8 cellular contexts compared by ENCODE assay signal in the genomic region with DNA sequence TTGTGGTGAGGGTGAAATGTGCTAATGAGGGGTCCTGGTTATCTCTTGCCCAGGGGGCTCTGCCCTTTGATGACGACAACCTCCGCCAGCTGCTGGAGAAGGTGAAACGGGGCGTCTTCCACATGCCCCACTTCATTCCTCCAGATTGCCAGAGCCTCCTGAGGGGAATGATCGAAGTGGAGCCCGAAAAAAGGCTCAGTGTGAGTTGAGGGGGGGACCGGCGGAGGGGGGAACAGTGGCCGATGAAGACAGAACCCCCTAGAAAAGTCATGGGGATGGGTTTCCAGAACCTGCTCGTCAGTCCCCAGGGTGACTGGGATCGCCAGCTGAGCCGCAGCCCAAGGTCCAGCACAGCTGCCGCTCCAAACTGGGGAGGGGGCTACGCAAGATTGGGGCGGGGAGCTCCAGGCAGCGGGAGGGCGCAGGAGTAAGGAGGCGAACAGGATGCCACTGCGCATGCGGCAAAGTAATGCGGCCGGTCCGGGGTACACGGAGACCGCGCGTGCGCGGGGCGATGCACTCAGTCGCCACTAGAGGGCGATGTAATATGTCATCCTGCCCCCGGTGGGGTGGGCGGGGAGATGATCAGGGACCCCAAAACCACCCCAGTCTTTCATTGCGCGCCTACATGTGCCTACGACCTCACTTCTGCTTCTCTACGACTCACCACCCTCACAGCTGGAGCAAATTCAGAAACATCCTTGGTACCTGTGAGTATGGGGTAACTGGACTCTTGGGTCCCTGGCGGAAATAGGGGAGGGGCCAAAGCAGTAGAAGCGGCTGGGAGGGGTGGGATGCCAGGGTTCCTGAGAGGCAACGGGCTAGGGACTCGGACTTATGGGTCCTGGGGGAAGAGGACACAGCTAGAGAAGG. TPM values are rescaled to one million over a fixed set of nuclear protein-coding genes. Genes with fewer than 3 reads are reported as not detected.
DNase-seq lines count a peak whose midpoint lies in the region; ATAC-seq and TF ChIP-seq lines count a peak whose summit lies in the region.

No MANE protein-coding gene starts in this region.

- intact Hi-C loops in mucosa of descending colon (cut with DNase I, micrococcal nuclease), result loop anchor here in 1 of 2 donors (10.0 kb wide), 1 partner anchor 83 kb away; a partner anchor contains a TSS

- H3K4me3 ChIP-seq in endocrine pancreas (ENCODE audit: control insufficient read depth, insufficient read depth, low read length) (no peak overlapping the region), mucosa of descending colon (no peak overlapping the region)

- H3K27ac Mint-ChIP-seq in activated CD8-positive, alpha-beta memory T cell treated with anti-CD3 and anti-CD28 coated beads, Interleukin-2, amount 10 ng/mL, durations not matched to agents 7 days and 5 days, result peak overlapping the region; percentile 94

- H3K4me3 Mint-ChIP-seq in activated CD8-positive, alpha-beta memory T cell treated with anti-CD3 and anti-CD28 coated beads, Interleukin-2, amount 10 ng/mL, durations not matched to agents 7 days and 5 days, result peak overlapping the region; percentile 78

- peak overlapping the region; percentile 19 for H3K9ac ChIP-seq in endocrine pancreas (ENCODE audit: control insufficient read depth, insufficient read depth, low read length)

- DNase-seq in 8988T (peak; percentile 98), NOMO-1 (lab: John Stamatoyannopoulos, UW; ENCODE audit: unreplicated experiment in 2 of 2) (peak; percentile 70 to 75), mucosa of descending colon (peak; percentile 91 to 94 (median 93))
- DNase-seq in activated CD8-positive, alpha-beta memory T cell treated with anti-CD3 and anti-CD28 coated beads, Interleukin-2, amount 10 ng/mL, durations not matched to agents 7 days and 5 days, result peak; percentile 96
- peak; percentile 95 for DNase-seq in stimulated activated CD8-positive, alpha-beta memory T cell treated with anti-CD3 and anti-CD28 coated beads, Interleukin-4, amount 100 ng/mL, for 24 hours (ENCODE audit: low read depth)

- no peaks in the 10 kb centered on the region for H3K27me3 ChIP-seq in endocrine pancreas (ENCODE audit: control insufficient read depth, insufficient read depth, low read length)

- H3K36me3 ChIP-seq in endocrine pancreas (ENCODE audit: control insufficient read depth, insufficient read depth, low read length), result peaks cover 4% of the 10 kb centered on the region
- no peaks in the 10 kb centered on the region for H3K36me3 ChIP-seq in mucosa of descending colon (ENCODE audit: low read depth)

- no peaks in the 10 kb centered on the region for H3K9me3 Mint-ChIP-seq in activated CD8-positive, alpha-beta memory T cell treated with anti-CD3 and anti-CD28 coated beads, Interleukin-2, amount 10 ng/mL, durations not matched to agents 7 days and 5 days (ENCODE audit: low read depth)

- H3K27me3 Mint-ChIP-seq in activated CD8-positive, alpha-beta memory T cell treated with anti-CD3 and anti-CD28 coated beads, Interleukin-2, amount 10 ng/mL, durations not matched to agents 7 days and 5 days, result peaks cover 3% of the 10 kb centered on the region

- peak; percentile 97 for TF ChIP-seq CTCF in mucosa of descending colon (IDR thresholded peaks at IDR 0.05)

- CTCF ChIA-PET in activated CD8-positive, alpha-beta memory T cell treated with anti-CD3 and anti-CD28 coated beads, Interleukin-2, amount 10 ng/mL, durations not matched to agents 7 days and 5 days (lab: Charles Lee), result interaction anchor here (0.6 to 3.9 kb wide), 43 partner anchors 10 to 1097 kb away, joined by 3 to 58 read pairs (median 5); a partner anchor contains a TSS

- peaks cover 4% of the 10 kb centered on the region for H3K36me3 Mint-ChIP-seq in activated CD8-positive, alpha-beta memory T cell treated with anti-CD3 and anti-CD28 coated beads, Interleukin-2, amount 10 ng/mL, durations not matched to agents 7 days and 5 days

- H3K4me1 Mint-ChIP-seq in activated CD8-positive, alpha-beta memory T cell treated with anti-CD3 and anti-CD28 coated beads, Interleukin-2, amount 10 ng/mL, durations not matched to agents 7 days and 5 days, result peaks cover 31% of the 10 kb centered on the region

- H3K4me1 ChIP-seq in endocrine pancreas (ENCODE audit: control insufficient read depth, insufficient read depth, low read length) (no peaks in the 10 kb centered on the region), mucosa of descending colon (ENCODE audit: low read depth) (peaks cover 4% of the 10 kb centered on the region)

- no peaks in the 10 kb centered on the region for H3K9me3 ChIP-seq in endocrine pancreas (ENCODE audit: control insufficient read depth, low read length)
- H3K9me3 ChIP-seq in mucosa of descending colon, result no peaks in the 10 kb centered on the region

- ATAC-seq in GM18511 (IDR thresholded peaks at IDR 0.05; ENCODE audit: unreplicated experiment) (peak; percentile 67), HG03442 (IDR thresholded peaks at IDR 0.05; ENCODE audit: unreplicated experiment) (peak; percentile 84), mucosa of descending colon (peak; percentile 96)
- peak; percentile 95 for ATAC-seq in activated CD8-positive, alpha-beta memory T cell treated with anti-CD3 and anti-CD28 coated beads, Interleukin-2, amount 10 ng/mL, durations not matched to agents 7 days and 5 days

RNA-seq across cellular contexts. Expression of a gene that starts 17.9 kb away (rescaled TPM):
- 1 to 10 TPM; 6.9 to 9.1 TPM for total RNA-seq in activated CD8-positive, alpha-beta memory T cell treated with anti-CD3 and anti-CD28 coated beads, Interleukin-2, amount 10 ng/mL, durations not matched to agents 7 days and 5 days
- total RNA-seq in mucosa of descending colon, result 10 to 100 TPM in 1 of 3 donors, 1 to 10 TPM in 2; 1.6 to 18.1 (median 1.9) TPM

RNA-seq across cellular contexts. Expression of a gene that starts 21.8 kb away (rescaled TPM):
- 10 to 100 TPM; 35.0 to 38.2 TPM for total RNA-seq in activated CD8-positive, alpha-beta memory T cell treated with anti-CD3 and anti-CD28 coated beads, Interleukin-2, amount 10 ng/mL, durations not matched to agents 7 days and 5 days
- total RNA-seq in mucosa of descending colon, result 10 to 100 TPM; 25.6 to 36.0 (median 29.5) TPM

RNA-seq across cellular contexts. Expression of a gene that starts 23.4 kb away (rescaled TPM):
- total RNA-seq in activated CD8-positive, alpha-beta memory T cell treated with anti-CD3 and anti-CD28 coated beads, Interleukin-2, amount 10 ng/mL, durations not matched to agents 7 days and 5 days, result 1 to 10 TPM; 1.2 to 2.4 TPM
- 10 to 100 TPM; 31.6 to 62.1 (median 36.4) TPM for total RNA-seq in mucosa of descending colon

RNA-seq across cellular contexts. Expression of a gene that starts 38.0 kb away (rescaled TPM):
- total RNA-seq in activated CD8-positive, alpha-beta memory T cell treated with anti-CD3 and anti-CD28 coated beads, Interleukin-2, amount 10 ng/mL, durations not matched to agents 7 days and 5 days, result 10 to 100 TPM; 26.4 to 35.3 TPM
- total RNA-seq in mucosa of descending colon, result 10 to 100 TPM; 14.7 to 19.3 (median 16.5) TPM

RNA-seq across cellular contexts. Expression of a gene that starts 42.9 kb away (rescaled TPM):
- total RNA-seq in activated CD8-positive, alpha-beta memory T cell treated with anti-CD3 and anti-CD28 coated beads, Interleukin-2, amount 10 ng/mL, durations not matched to agents 7 days and 5 days, result 100 to 1,000 TPM; 263 to 291 TPM
- total RNA-seq in mucosa of descending colon, result 10 to 100 TPM; 60.0 to 72.9 (median 65.9) TPM

Comparison
In these comparisons a context has a peak if more than half of its experiments do, and no peak if none do; other contexts are left out.
1. RNA of a gene that starts 23.4 kb away (total RNA-seq): 31.6 to 62.1 TPM in mucosa of descending colon; 1.2 to 2.4 TPM in activated CD8-positive, alpha-beta memory T cell treated with anti-CD3 and anti-CD28 coated beads, Interleukin-2, amount 10 ng/mL, durations not matched to agents 7 days and 5 days; every median in the first group is over 4 times any median in the second.
2. Peak in every context shown above with its lines, with median percentiles within 50 percentile points of each other: DNase-seq and ATAC-seq.